In genomic region chr4:4860381-4860802, GRCh38 we compare ENCODE assay signal across 8 cellular contexts. TPM values are rescaled to one million over a fixed set of nuclear protein-coding genes. Genes with fewer than 3 reads are reported as not detected.
A peak's percentile ranks its signal among the peaks of the same experiment; 100 is the strongest.
DNase-seq lines count a peak whose midpoint lies in the region; ATAC-seq lines count a peak whose summit lies in the region.

No MANE protein-coding gene starts in this region.

- peaks cover 13% of the 10 kb centered on the region; the same call in 1 of the 2 replicates for H3K9me3 ChIP-seq in iPS-20b (ENCODE audit: insufficient read depth, low read depth, low read length)

- no peak overlapping the region for H3K9ac ChIP-seq in iPS-20b (ENCODE audit: low read depth, low read length)

- H3K27ac Mint-ChIP-seq in activated naive CD4-positive, alpha-beta T cell treated with anti-CD3 and anti-CD28 coated beads, Interleukin-2, amount 50 U/mL, for 24 hours, result no peak overlapping the region
- H3K27ac Mint-ChIP-seq in activated T-helper 1 cell treated with anti-CD3 and anti-CD28 coated beads, Interleukin-12 subunit alpha, Interleukin-12 subunit beta, Interleukin-2, Interleukin-4 antibody, amounts not matched to agents 30 ng/mL and 10 ng/mL and 1 ng/mL, durations not matched to agents 14 hours and 24 hours and 36 hours, result peak overlapping the region; percentile 18
- peak overlapping the region; percentile 56 for H3K27ac Mint-ChIP-seq in stimulated activated memory B cell treated with anti-CD40 and anti-IgM and Interleukin-4, amounts not matched to agents 10 μg/mL and 1 μg/mL and 100 μg/mL, for 72 hours

- H3K4me3 Mint-ChIP-seq in activated naive CD4-positive, alpha-beta T cell treated with anti-CD3 and anti-CD28 coated beads, Interleukin-2, amount 50 U/mL, for 24 hours, result peak overlapping the region; percentile 84
- H3K4me3 Mint-ChIP-seq in activated T-helper 1 cell treated with anti-CD3 and anti-CD28 coated beads, Interleukin-12 subunit alpha, Interleukin-12 subunit beta, Interleukin-2, Interleukin-4 antibody, amounts not matched to agents 30 ng/mL and 10 ng/mL and 1 ng/mL, durations not matched to agents 14 hours and 24 hours and 36 hours, result peak overlapping the region; percentile 56
- H3K4me3 Mint-ChIP-seq in stimulated activated memory B cell treated with anti-CD40 and anti-IgM and Interleukin-4, amounts not matched to agents 10 μg/mL and 1 μg/mL and 100 μg/mL, for 72 hours, result peak overlapping the region; percentile 73

- no peak for ATAC-seq in stimulated activated memory B cell treated with anti-CD40 and anti-IgM and Interleukin-4, amounts not matched to agents 10 μg/mL and 1 μg/mL and 100 μg/mL, for 72 hours
- no peak for ATAC-seq in HG03442 (IDR thresholded peaks at IDR 0.05; ENCODE audit: unreplicated experiment)

- intact Hi-C loops in activated T-helper 1 cell treated with anti-CD3 and anti-CD28 coated beads, Interleukin-12 subunit alpha, Interleukin-12 subunit beta, Interleukin-2, Interleukin-4 antibody, amounts not matched to agents 30 ng/mL and 10 ng/mL and 1 ng/mL, durations not matched to agents 14 hours and 24 hours and 36 hours (cut with micrococcal nuclease), result loop anchor here (10.0 kb wide), 1 partner anchor 816 kb away; no protein-coding TSS in a partner anchor

- H3K36me3 ChIP-seq in iPS-20b (ENCODE audit: insufficient read depth, low read depth, low read length), result no peaks in the 10 kb centered on the region

- H3K4me1 ChIP-seq in iPS-20b (ENCODE audit: insufficient read depth, low read length), result 0 out of 2 replicates have a peak, but pooled peaks cover 4% of the 10 kb centered on the region

- peak overlapping the region; percentile 52 for H3K4me3 ChIP-seq in iPS-20b (ENCODE audit: low read length)

- DNase-seq in activated naive CD4-positive, alpha-beta T cell treated with anti-CD3 and anti-CD28 coated beads, Interleukin-2, amount 50 U/mL, for 16 hours, result no peak
- DNase-seq in activated T-helper 1 cell treated with anti-CD3 and anti-CD28 coated beads, Interleukin-12 subunit alpha, Interleukin-12 subunit beta, Interleukin-2, Interleukin-4 antibody, amounts not matched to agents 30 ng/mL and 10 ng/mL and 1 ng/mL, durations not matched to agents 14 hours and 24 hours and 36 hours (ENCODE audit: low spot score), result no peak
- no peak for DNase-seq in hypothalamus (lab: John Stamatoyannopoulos, UW)
- no peak for DNase-seq in DMS79 treated with DMSO at 0.1 percent for 48 hours (lab: John Stamatoyannopoulos, UW)

- peaks cover 34% of the 10 kb centered on the region for H3K4me1 Mint-ChIP-seq in activated naive CD4-positive, alpha-beta T cell treated with anti-CD3 and anti-CD28 coated beads, Interleukin-2, amount 50 U/mL, for 24 hours
- no peaks in the 10 kb centered on the region for H3K4me1 Mint-ChIP-seq in activated T-helper 1 cell treated with anti-CD3 and anti-CD28 coated beads, Interleukin-12 subunit alpha, Interleukin-12 subunit beta, Interleukin-2, Interleukin-4 antibody, amounts not matched to agents 30 ng/mL and 10 ng/mL and 1 ng/mL, durations not matched to agents 14 hours and 24 hours and 36 hours (ENCODE audit: low read depth)
- H3K4me1 Mint-ChIP-seq in stimulated activated memory B cell treated with anti-CD40 and anti-IgM and Interleukin-4, amounts not matched to agents 10 μg/mL and 1 μg/mL and 100 μg/mL, for 72 hours, result peaks cover 41% of the 10 kb centered on the region

- no peak overlapping the region for H3K27ac ChIP-seq in iPS-20b (ENCODE audit: low read length)

- peaks cover 59% of the 10 kb centered on the region for H3K27me3 Mint-ChIP-seq in activated naive CD4-positive, alpha-beta T cell treated with anti-CD3 and anti-CD28 coated beads, Interleukin-2, amount 50 U/mL, for 24 hours
- H3K27me3 Mint-ChIP-seq in activated T-helper 1 cell treated with anti-CD3 and anti-CD28 coated beads, Interleukin-12 subunit alpha, Interleukin-12 subunit beta, Interleukin-2, Interleukin-4 antibody, amounts not matched to agents 30 ng/mL and 10 ng/mL and 1 ng/mL, durations not matched to agents 14 hours and 24 hours and 36 hours (ENCODE audit: insufficient read depth), result peaks cover 76% of the 10 kb centered on the region
- H3K27me3 Mint-ChIP-seq in stimulated activated memory B cell treated with anti-CD40 and anti-IgM and Interleukin-4, amounts not matched to agents 10 μg/mL and 1 μg/mL and 100 μg/mL, for 72 hours, result peaks cover 92% of the 10 kb centered on the region

- H3K9me3 Mint-ChIP-seq in activated naive CD4-positive, alpha-beta T cell treated with anti-CD3 and anti-CD28 coated beads, Interleukin-2, amount 50 U/mL, for 24 hours, result no peaks in the 10 kb centered on the region
- H3K9me3 Mint-ChIP-seq in activated T-helper 1 cell treated with anti-CD3 and anti-CD28 coated beads, Interleukin-12 subunit alpha, Interleukin-12 subunit beta, Interleukin-2, Interleukin-4 antibody, amounts not matched to agents 30 ng/mL and 10 ng/mL and 1 ng/mL, durations not matched to agents 14 hours and 24 hours and 36 hours, result no peaks in the 10 kb centered on the region
- H3K9me3 Mint-ChIP-seq in stimulated activated memory B cell treated with anti-CD40 and anti-IgM and Interleukin-4, amounts not matched to agents 10 μg/mL and 1 μg/mL and 100 μg/mL, for 72 hours, result peaks cover 6% of the 10 kb centered on the region

- H3K36me3 Mint-ChIP-seq in activated naive CD4-positive, alpha-beta T cell treated with anti-CD3 and anti-CD28 coated beads, Interleukin-2, amount 50 U/mL, for 24 hours, result peaks cover 1% of the 10 kb centered on the region
- H3K36me3 Mint-ChIP-seq in activated T-helper 1 cell treated with anti-CD3 and anti-CD28 coated beads, Interleukin-12 subunit alpha, Interleukin-12 subunit beta, Interleukin-2, Interleukin-4 antibody, amounts not matched to agents 30 ng/mL and 10 ng/mL and 1 ng/mL, durations not matched to agents 14 hours and 24 hours and 36 hours (ENCODE audit: low read depth), result peaks cover 2% of the 10 kb centered on the region
- peaks cover 6% of the 10 kb centered on the region for H3K36me3 Mint-ChIP-seq in stimulated activated memory B cell treated with anti-CD40 and anti-IgM and Interleukin-4, amounts not matched to agents 10 μg/mL and 1 μg/mL and 100 μg/mL, for 72 hours

- peaks cover 98% of the 10 kb centered on the region for H3K27me3 ChIP-seq in iPS-20b (ENCODE audit: insufficient read depth, low read length)

RNA-seq across cellular contexts. Expression of gene MSX1, which starts 0.9 kb away (rescaled TPM):
- not detected in 2 replicates for total RNA-seq in activated T-helper 1 cell treated with anti-CD3 and anti-CD28 coated beads, Interleukin-12 subunit alpha, Interleukin-12 subunit beta, Interleukin-2, Interleukin-4 antibody, amounts not matched to agents 30 ng/mL and 10 ng/mL and 1 ng/mL, durations not matched to agents 14 hours and 24 hours and 36 hours
